23 cellular contexts compared by ENCODE assay signal in the genomic region with DNA sequence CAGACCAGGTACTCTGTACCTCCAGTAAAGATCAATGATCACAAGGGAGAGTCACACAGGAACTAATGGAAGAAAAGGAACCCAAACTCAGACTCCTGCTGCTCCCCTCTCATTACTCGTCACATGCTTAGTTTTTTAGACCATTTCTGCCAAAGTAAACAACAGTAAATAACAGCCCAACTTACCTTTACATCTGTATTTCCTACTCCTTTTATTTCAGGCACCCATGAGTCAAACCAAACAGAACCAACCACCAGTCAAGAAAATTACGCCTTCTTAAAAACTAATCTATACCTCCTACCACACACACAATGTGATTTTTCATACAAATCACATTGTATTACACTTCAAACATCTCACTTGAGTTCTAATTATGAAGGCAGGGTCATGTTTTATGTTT.
DNase-seq lines count a peak whose midpoint lies in the region; ATAC-seq lines count a peak whose summit lies in the region.
"Had no signal": no experiment of that assay in that cellular context is flagged by ENCODE, and none has a peak within 500 bp of the region (broad histone marks: within the 10 kb centered on the region; RNA-seq: fewer than 3 reads in every experiment).

No MANE protein-coding gene starts in this region.

- peaks cover 36% of the 10 kb centered on the region for H3K36me3 Mint-ChIP-seq in activated T-helper 17 cell treated with anti-CD3 and anti-CD28 coated beads, Interleukin-2, amount 50 U/mL, for 72 hours (ENCODE audit: low read depth)

- DNase-seq in NCI-H2107 treated with DMSO at 0.1 percent for 48 hours (lab: John Stamatoyannopoulos, UW; ENCODE audit: unreplicated experiment) = peak; percentile 43
- DNase-seq in NCI-H2107 (lab: John Stamatoyannopoulos, UW) = no peak
- DNase-seq in NCI-H2081 (lab: John Stamatoyannopoulos, UW) = peak; percentile 75 to 82
- peak; percentile 8 for DNase-seq in renal cortical epithelial cell (ENCODE audit: low read depth)
- DNase-seq in NCI-H226 = no peak
- no peak for DNase-seq in kidney tubule cell (ENCODE audit: low spot score)
- DNase-seq: activated CD4-positive, alpha-beta T cell treated with anti-CD3 and anti-CD28 coated beads, Interleukin-2, amount 10 ng/mL, durations not matched to agents 24 days and 14 days; activated naive CD4-positive, alpha-beta T cell treated with anti-CD3 and anti-CD28 coated beads, Interleukin-2, amount 50 U/mL, for 16 hours; activated T-cell treated with anti-CD3 and anti-CD28 coated beads, Interleukin-2, amount 50 U/mL, for 72 hours; cerebellar nuclear complex; H7; head of caudate nucleus; mesenchymal stem cell; naive B cell; NCI-H524 treated with DMSO at 0.1 percent for 48 hours; nucleus accumbens; transverse colon; WERI-Rb-1 had no signal

- H3K27me3 Mint-ChIP-seq in activated T-helper 17 cell treated with anti-CD3 and anti-CD28 coated beads, Interleukin-2, amount 50 U/mL, for 72 hours = peaks cover 19% of the 10 kb centered on the region

- no peaks in the 10 kb centered on the region for H3K9me3 Mint-ChIP-seq in activated T-helper 17 cell treated with anti-CD3 and anti-CD28 coated beads, Interleukin-2, amount 50 U/mL, for 72 hours
- H3K9me3 Mint-ChIP-seq: activated CD4-positive, alpha-beta T cell treated with anti-CD3 and anti-CD28 coated beads, Interleukin-2, amount 10 ng/mL, durations not matched to agents 24 days and 14 days; activated T-cell treated with anti-CD3 and anti-CD28 coated beads, Interleukin-2, amount 50 U/mL, for 72 hours; naive B cell; T-helper 2 cell treated with Interferon-gamma antibody and Interleukin-4, amounts not matched to agents 5 μg/mL and 100 μg/mL, for 36 hours had no signal

- no peak for ATAC-seq in activated T-helper 17 cell treated with anti-CD3 and anti-CD28 coated beads, Interleukin-2, amount 50 U/mL, for 72 hours (replicated peaks)
- no peak for ATAC-seq in GM18873 (IDR thresholded peaks at IDR 0.05; ENCODE audit: low FRiP score, unreplicated experiment)
- ATAC-seq: activated T-cell treated with anti-CD3 and anti-CD28 coated beads, Interleukin-2, amount 50 U/mL, for 72 hours; GM12878 had no signal

- H3K4me3 Mint-ChIP-seq in activated T-helper 17 cell treated with anti-CD3 and anti-CD28 coated beads, Interleukin-2, amount 50 U/mL, for 72 hours = no peak overlapping the region
- H3K4me3 Mint-ChIP-seq: activated CD4-positive, alpha-beta T cell treated with anti-CD3 and anti-CD28 coated beads, Interleukin-2, amount 10 ng/mL, durations not matched to agents 24 days and 14 days; activated T-cell treated with anti-CD3 and anti-CD28 coated beads, Interleukin-2, amount 50 U/mL, for 72 hours; B cell; naive B cell; T-helper 2 cell treated with Interferon-gamma antibody and Interleukin-4, amounts not matched to agents 5 μg/mL and 100 μg/mL, for 36 hours had no signal

- H3K4me1 Mint-ChIP-seq in activated T-helper 17 cell treated with anti-CD3 and anti-CD28 coated beads, Interleukin-2, amount 50 U/mL, for 72 hours = no peaks in the 10 kb centered on the region
- H3K4me1 Mint-ChIP-seq: B cell, naive B cell had no signal

- H3K27ac Mint-ChIP-seq in activated T-helper 17 cell treated with anti-CD3 and anti-CD28 coated beads, Interleukin-2, amount 50 U/mL, for 72 hours = peak overlapping the region; percentile 1
- H3K27ac Mint-ChIP-seq: activated CD4-positive, alpha-beta T cell treated with anti-CD3 and anti-CD28 coated beads, Interleukin-2, amount 10 ng/mL, durations not matched to agents 24 days and 14 days; B cell; T-helper 2 cell treated with Interferon-gamma antibody and Interleukin-4, amounts not matched to agents 5 μg/mL and 100 μg/mL, for 36 hours had no signal

Comparison
In these comparisons a context has a peak if more than half of its experiments do, and no peak if none do; other contexts are left out.
1. DNase-seq: peak in NCI-H2107 treated with DMSO at 0.1 percent for 48 hours (single experiment), NCI-H2081 (2 of 2) and renal cortical epithelial cell (single experiment); none in NCI-H2107 (single experiment), NCI-H226 (single experiment) and kidney tubule cell (single experiment).